ENCODE assay signal across 19 cellular contexts in the genomic region with DNA sequence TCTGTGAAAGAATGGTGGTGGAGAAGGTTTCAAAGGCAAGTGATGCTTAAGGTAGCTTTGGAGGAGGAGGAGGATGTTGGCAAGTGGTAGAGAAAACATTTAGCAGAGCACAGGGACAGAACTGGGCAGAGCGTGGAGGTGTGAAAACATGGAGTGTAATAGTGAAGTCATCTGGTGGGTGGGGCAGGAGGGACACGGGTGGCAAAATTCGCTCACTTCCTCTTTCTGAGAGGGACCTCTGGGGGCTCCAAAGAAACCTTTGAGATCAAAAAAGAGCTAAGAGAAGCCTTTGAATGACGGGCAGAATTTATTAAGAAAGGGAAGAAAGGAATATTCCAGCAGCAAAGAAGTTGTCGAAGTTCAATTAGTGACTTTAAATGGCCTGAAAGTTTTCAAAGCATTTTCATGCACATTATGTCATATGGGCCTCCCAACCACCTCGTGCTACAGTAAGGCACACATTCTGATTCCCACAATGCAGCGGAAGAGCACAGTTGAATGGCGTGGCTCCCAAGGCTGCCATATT.
DNase-seq lines count a peak whose midpoint lies in the region; ATAC-seq, FAIRE-seq and TF ChIP-seq lines count a peak whose summit lies in the region.
"Had no signal": no experiment of that assay in that cellular context is flagged by ENCODE, and none has a peak within 500 bp of the region (broad histone marks: within the 10 kb centered on the region; RNA-seq: fewer than 3 reads in every experiment).

No MANE protein-coding gene starts in this region.

- no peaks in the 10 kb centered on the region for H3K79me2 ChIP-seq in K562 (ENCODE audit: control insufficient read depth, insufficient read depth, low read length)

- peak; percentile 28 for ATAC-seq in GM18511 (IDR thresholded peaks at IDR 0.05; ENCODE audit: unreplicated experiment)
- ATAC-seq in HG03066 (IDR thresholded peaks at IDR 0.05; ENCODE audit: low read depth, unreplicated experiment): peak; percentile 40
- no peak for ATAC-seq in K562
- no peak for ATAC-seq in gastrocnemius medialis
- no peak for ATAC-seq in GM18858 (IDR thresholded peaks at IDR 0.05; ENCODE audit: unreplicated experiment)
- ATAC-seq: effector memory CD8-positive, alpha-beta T cell; stimulated activated effector memory CD8-positive, alpha-beta T cell treated with anti-CD3 and anti-CD28 coated beads, Interleukin-12 subunit alpha, Interleukin-12 subunit beta, amount 100 ng/mL, for 72 hours had no signal

- no peaks in the 10 kb centered on the region for H3K36me3 ChIP-seq in K562 (ENCODE audit: control insufficient read depth, insufficient read depth, low read length)
- H3K36me3 ChIP-seq in gastrocnemius medialis: no peaks in the 10 kb centered on the region
- H3K36me3 ChIP-seq in CD8-positive, alpha-beta memory T cell (ENCODE audit: insufficient read depth, low read length): no peaks in the 10 kb centered on the region

- H3K27ac ChIP-seq in K562 (ENCODE audit: extremely low read depth, low read depth, low read length) (no peak overlapping the region), gastrocnemius medialis (peak overlapping the region; percentile 31 to 76 (median 75))
- no peak overlapping the region for H3K27ac ChIP-seq in CD8-positive, alpha-beta memory T cell (ENCODE audit: low read depth, low read length)

- no peaks in the 10 kb centered on the region for H3K27me3 ChIP-seq in K562 (ENCODE audit: control insufficient read depth in 2 of 2, insufficient read depth in 2 of 2, low read length in 2 of 2)
- H3K27me3 ChIP-seq in gastrocnemius medialis: no peaks in the 10 kb centered on the region
- H3K27me3 ChIP-seq in CD8-positive, alpha-beta memory T cell (ENCODE audit: insufficient read depth, low read length, poor library complexity, severe bottlenecking): no peaks in the 10 kb centered on the region

- POLR2A ChIA-PET in K562 (lab: Yijun Ruan, JAX): no interaction called here
- POLR2A ChIA-PET in CD8-positive, alpha-beta memory T cell (lab: Charles Lee): no interaction called here

- in situ Hi-C loops in K562 (cut with MboI) (no loop called here), gastrocnemius medialis (cut with MboI; ENCODE audit: low sequenced_read_pairs in 4 of 4) (no loop called here)

- peaks cover 0 to 26% (median 22%) of the 10 kb centered on the region in 3 donors for H3K4me1 Mint-ChIP-seq in CD8-positive, alpha-beta memory T cell

- H3K27ac Mint-ChIP-seq in CD8-positive, alpha-beta memory T cell: peak overlapping the region in 2 of 8 donors; percentile 17 to 34
- H3K27ac Mint-ChIP-seq: activated CD4-positive, alpha-beta memory T cell treated with anti-CD3 and anti-CD28 coated beads for 36 hours; CD4-positive, CD25-positive, alpha-beta regulatory T cell; effector memory CD8-positive, alpha-beta T cell; IgD-negative memory B cell; stimulated activated effector memory CD8-positive, alpha-beta T cell treated with anti-CD3 and anti-CD28 coated beads, Interleukin-12 subunit alpha, Interleukin-12 subunit beta, amount 100 ng/mL, for 72 hours had no signal

- TF ChIP-seq CTCF in K562 (IDR thresholded peaks at IDR 0.05 in 2 of 3, conservative IDR thresholded peaks at IDR 0.05 in 1 of 3; ENCODE audit: insufficient read depth in 2 of 3, low read depth in 1 of 3, low read length in 3 of 3) (no peak), gastrocnemius medialis (IDR thresholded peaks at IDR 0.05 in 4 of 5, conservative IDR thresholded peaks at IDR 0.05 in 1 of 5) (no peak)

- no peak for TF ChIP-seq POLR2A in K562 (conservative IDR thresholded peaks at IDR 0.05)
- TF ChIP-seq POLR2A in gastrocnemius medialis (IDR thresholded peaks at IDR 0.05): no peak

- H3K27me3 Mint-ChIP-seq in CD8-positive, alpha-beta memory T cell: peaks cover 3 to 18% of the 10 kb centered on the region in 2 donors

- no peak overlapping the region for H2AFZ ChIP-seq in K562 (ENCODE audit: low read depth, low read length)

- no peak for TF ChIP-seq RAD21 in K562 (CRISPR knock-in tag; conservative IDR thresholded peaks at IDR 0.05 in 1 of 2, IDR thresholded peaks at IDR 0.05 in 1 of 2)

- TF ChIP-seq EP300 in K562 (IDR thresholded peaks at IDR 0.05; ENCODE audit: low read length): no peak

- no peak overlapping the region for H3K4me2 ChIP-seq in K562 (ENCODE audit: insufficient read depth, low read length)

- FAIRE-seq in K562 (lab: Jason Lieb, UNC): no peak
- FAIRE-seq: frontal cortex, keratinocyte had no signal

- BruUV-seq in K562 (replicated peaks; lab: Mats Ljungman, UMichigan): no TSS peak

- CTCF ChIA-PET in K562 (lab: Yijun Ruan, JAX; ENCODE audit: low intra/inter-chr PET ratio): no interaction called here
- CTCF ChIA-PET in CD8-positive, alpha-beta memory T cell (lab: Charles Lee): no interaction called here

- H3K9me3 ChIP-seq in K562 (replicated peaks; ENCODE audit: control insufficient read depth, insufficient read depth, low read depth, low read length) (no peaks in the 10 kb centered on the region), gastrocnemius medialis (no peaks in the 10 kb centered on the region)
- H3K9me3 ChIP-seq in CD8-positive, alpha-beta memory T cell (ENCODE audit: low read length): no peaks in the 10 kb centered on the region

- 2% methylated on average over 7 of the region's 8 CpGs for WGBS in K562 (ENCODE audit: insufficient coverage, low coverage, missing lambda C conversion rate)

- H3K36me3 Mint-ChIP-seq in CD8-positive, alpha-beta memory T cell: no peaks in the 10 kb centered on the region
- H3K36me3 Mint-ChIP-seq: activated CD4-positive, alpha-beta memory T cell treated with anti-CD3 and anti-CD28 coated beads for 36 hours; CD4-positive, CD25-positive, alpha-beta regulatory T cell; IgD-negative memory B cell; stimulated activated effector memory CD8-positive, alpha-beta T cell treated with anti-CD3 and anti-CD28 coated beads, Interleukin-12 subunit alpha, Interleukin-12 subunit beta, amount 100 ng/mL, for 72 hours had no signal

- H3K4me3 ChIP-seq in K562 (no peak overlapping the region), gastrocnemius medialis (no peak overlapping the region)
- H3K4me3 ChIP-seq in CD8-positive, alpha-beta memory T cell (ENCODE audit: low read length): no peak overlapping the region

- H3K4me1 ChIP-seq in K562 (replicated peaks in 1 of 2; ENCODE audit: control insufficient read depth in 2 of 2, insufficient read depth in 2 of 2, low read length in 2 of 2): no peaks in the 10 kb centered on the region; a peak in 1 of 5 replicates
- H3K4me1 ChIP-seq in gastrocnemius medialis: peaks cover 40 to 49% of the 10 kb centered on the region in 2 donors
- no peaks in the 10 kb centered on the region for H3K4me1 ChIP-seq in CD8-positive, alpha-beta memory T cell (ENCODE audit: insufficient read depth, low read length)

- intact Hi-C loops in K562 (cut with micrococcal nuclease): no loop called here
- intact Hi-C loops in gastrocnemius medialis (cut with DNase I; ENCODE audit: low total_unique reads): no loop called here

- no peaks in the 10 kb centered on the region for H3K9me3 Mint-ChIP-seq in CD8-positive, alpha-beta memory T cell
- H3K9me3 Mint-ChIP-seq: activated CD4-positive, alpha-beta memory T cell treated with anti-CD3 and anti-CD28 coated beads for 36 hours; effector memory CD8-positive, alpha-beta T cell; stimulated activated effector memory CD8-positive, alpha-beta T cell treated with anti-CD3 and anti-CD28 coated beads, Interleukin-12 subunit alpha, Interleukin-12 subunit beta, amount 100 ng/mL, for 72 hours had no signal

- no peak for DNase-seq in K562 (ENCODE audit: extremely low read depth in 1 of 4, low spot score in 3 of 4)
- no peak for DNase-seq in gastrocnemius medialis
- DNase-seq in NCI-H1092 (lab: John Stamatoyannopoulos, UW): no peak
- no peak for DNase-seq in CD8-positive, alpha-beta memory T cell
- DNase-seq: activated CD4-positive, alpha-beta memory T cell treated with anti-CD3 and anti-CD28 coated beads for 36 hours; activated effector memory CD4-positive, alpha-beta T cell treated with Interleukin-2 at 50 U/mL for 16 hours; CD4-positive, CD25-positive, alpha-beta regulatory T cell; effector memory CD8-positive, alpha-beta T cell; EL; NCI-H1694 treated with DMSO at 0.1 percent for 48 hours; NCI-H526 treated with DMSO at 0.1 percent for 48 hours; T-helper 9 cell had no signal

- H4K20me1 ChIP-seq in K562 (replicated peaks; ENCODE audit: control insufficient read depth, insufficient read depth, low read length): no peaks in the 10 kb centered on the region

- no peak overlapping the region for H3K9ac ChIP-seq in K562 (ENCODE audit: insufficient read depth in 1 of 2, low read depth in 2 of 2, low read length in 2 of 2)

- H3K9me1 ChIP-seq in K562 (ENCODE audit: control insufficient read depth, insufficient read depth, low read length): no peaks in the 10 kb centered on the region

- no peak overlapping the region for H3K4me3 Mint-ChIP-seq in CD8-positive, alpha-beta memory T cell
- H3K4me3 Mint-ChIP-seq: activated CD4-positive, alpha-beta memory T cell treated with anti-CD3 and anti-CD28 coated beads for 36 hours; CD4-positive, CD25-positive, alpha-beta regulatory T cell; effector memory CD8-positive, alpha-beta T cell; stimulated activated effector memory CD8-positive, alpha-beta T cell treated with anti-CD3 and anti-CD28 coated beads, Interleukin-12 subunit alpha, Interleukin-12 subunit beta, amount 100 ng/mL, for 72 hours had no signal

TF ChIP-seq in K562, 482 proteins besides CTCF, POLR2A, EP300 and RAD21:
- TF ChIP-seq SPI1 (IDR thresholded peaks at IDR 0.05; ENCODE audit: borderline replicate concordance, low read depth, low read length) (peak; percentile 73), IFI16 (CRISPR knock-in tag; IDR thresholded peaks at IDR 0.05) (no peak)

Comparison
In these comparisons a context has a peak if more than half of its experiments do, and no peak if none do; other contexts are left out.
1. ATAC-seq: peak in GM18511 (single experiment) and HG03066 (single experiment); none in K562 (single experiment), gastrocnemius medialis (0 of 2) and GM18858 (single experiment).
2. H3K27ac ChIP-seq: peak in gastrocnemius medialis (4 of 4); none in K562 (single experiment) and CD8-positive, alpha-beta memory T cell (single experiment).